8 cellular contexts compared by ENCODE assay signal in genomic region chr3:179260949-179261765, GRCh38. TPM values are rescaled to one million over a fixed set of nuclear protein-coding genes. Genes with fewer than 3 reads are reported as not detected.
DNase-seq lines count a peak whose midpoint lies in the region; ATAC-seq and TF ChIP-seq lines count a peak whose summit lies in the region.

No MANE protein-coding gene starts in this region.

- intact Hi-C loops in Right ventricle myocardium superior (cut with DNase I) (no loop called here), tibial artery (cut with DNase I; ENCODE audit: low total_unique reads) (no loop called here)

- no peak for TF ChIP-seq CTCF in parathyroid adenoma (IDR thresholded peaks at IDR 0.05)
- no peak for TF ChIP-seq CTCF in tibial artery (IDR thresholded peaks at IDR 0.05)

- peak; percentile 79 for ATAC-seq in GM19468 (IDR thresholded peaks at IDR 0.05; ENCODE audit: extremely low read depth, unreplicated experiment)
- ATAC-seq in activated naive CD4-positive, alpha-beta T cell treated with anti-CD3 and anti-CD28 coated beads, Interleukin-2, amount 50 U/mL, for 72 hours = peak; percentile 95
- ATAC-seq in Right ventricle myocardium superior (ENCODE audit: poor library complexity) = peak; percentile 100

- H3K4me2 ChIP-seq in parathyroid adenoma (ENCODE audit: low read length) = peak overlapping the region; percentile 57

- H3K9me3 ChIP-seq in parathyroid adenoma (ENCODE audit: control insufficient read depth, low read length) (no peaks in the 10 kb centered on the region), tibial artery (no peaks in the 10 kb centered on the region)

- H3K4me1 ChIP-seq in parathyroid adenoma = no peaks in the 10 kb centered on the region
- peaks cover 0 to 6% (median 0%) of the 10 kb centered on the region in 4 donors for H3K4me1 ChIP-seq in tibial artery

- H2AFZ ChIP-seq in parathyroid adenoma = peak overlapping the region; percentile 98

- H3K4me3 ChIP-seq in parathyroid adenoma (ENCODE audit: low read depth, low read length) = peak overlapping the region; percentile 62
- peak overlapping the region; percentile 82 to 85 for H3K4me3 ChIP-seq in tibial artery

- H3K27me3 ChIP-seq in parathyroid adenoma (ENCODE audit: control insufficient read depth, insufficient read depth, low read length) = no peaks in the 10 kb centered on the region
- H3K27me3 ChIP-seq in tibial artery = peaks cover 0 to 1% of the 10 kb centered on the region in 2 donors

- in situ Hi-C loops in SK-MEL-5 (cut with HindIII; ENCODE audit: low pct_unique_long_range_greater_than_20kb, low sequenced_read_pairs) = no loop called here

- H3K27ac Mint-ChIP-seq in activated naive CD4-positive, alpha-beta T cell treated with anti-CD3 and anti-CD28 coated beads, Interleukin-2, amount 50 U/mL, for 72 hours = no peak overlapping the region

- H3K9me3 Mint-ChIP-seq in activated naive CD4-positive, alpha-beta T cell treated with anti-CD3 and anti-CD28 coated beads, Interleukin-2, amount 50 U/mL, for 72 hours = peaks cover 10 to 12% of the 10 kb centered on the region in 2 donors

- peaks cover 6 to 8% of the 10 kb centered on the region in 2 donors for H3K36me3 Mint-ChIP-seq in activated naive CD4-positive, alpha-beta T cell treated with anti-CD3 and anti-CD28 coated beads, Interleukin-2, amount 50 U/mL, for 72 hours

- no peaks in the 10 kb centered on the region for H3K36me3 ChIP-seq in parathyroid adenoma (ENCODE audit: control insufficient read depth, insufficient read depth, low read length)
- H3K36me3 ChIP-seq in tibial artery = no peaks in the 10 kb centered on the region

- DNase-seq in DMS153 (lab: John Stamatoyannopoulos, UW) = peak; percentile 22
- DNase-seq in HPDE6-E6E7 (ENCODE audit: extremely low spot score) = peak; percentile 64
- DNase-seq in SK-MEL-5 (ENCODE audit: low read depth, low spot score) = peak; percentile 42
- peak; percentile 67 to 76 for DNase-seq in activated naive CD4-positive, alpha-beta T cell treated with anti-CD3 and anti-CD28 coated beads, Interleukin-2, amount 50 U/mL, for 72 hours (ENCODE audit: low spot score in 2 of 2)
- DNase-seq in Right ventricle myocardium superior = peak; percentile 88
- DNase-seq in tibial artery = peak; percentile 32 to 83

- H3K9ac ChIP-seq in parathyroid adenoma = no peak overlapping the region

- H3K79me2 ChIP-seq in parathyroid adenoma = no peaks in the 10 kb centered on the region

- H3K27ac ChIP-seq in parathyroid adenoma = no peak overlapping the region
- H3K27ac ChIP-seq in tibial artery = peak overlapping the region; percentile 75 to 81

RNA-seq across cellular contexts. Expression of gene KCNMB3, which starts 10.2 kb away (rescaled TPM):
- total RNA-seq in SK-MEL-5 (2014; rRNA removed; shearing (Covaris generic)) = 0.37 and 0.58 TPM in 2 replicates
- 0.05 and 0.33 TPM in 2 replicates for polyA plus RNA-seq in SK-MEL-5 (2015; cell fraction: cytosol; rRNA removed)
- 1.3 and 3.6 TPM in 2 replicates for polyA plus RNA-seq in SK-MEL-5 (2015; cell fraction: nucleus; rRNA removed)
- under 1 TPM; 0.43 to 0.55 TPM for total RNA-seq in activated naive CD4-positive, alpha-beta T cell treated with anti-CD3 and anti-CD28 coated beads, Interleukin-2, amount 50 U/mL, for 72 hours
- total RNA-seq in Right ventricle myocardium superior = 0.89 TPM

Comparison
In these comparisons a context has a peak if more than half of its experiments do, and no peak if none do; other contexts are left out.
1. DNase-seq: peak in every context shown above with its lines; median percentile 88 in Right ventricle myocardium superior; 72 in activated naive CD4-positive, alpha-beta T cell treated with anti-CD3 and anti-CD28 coated beads, Interleukin-2, amount 50 U/mL, for 72 hours; 64 in HPDE6-E6E7; 58 in tibial artery; 42 in SK-MEL-5; 22 in DMS153.